Comparison of ENCODE assay signal across 9 cellular contexts in genomic region chr3:184716652-184717607, GRCh38. TPM values are rescaled to one million over a fixed set of nuclear protein-coding genes. Genes with fewer than 3 reads are reported as not detected.
A peak's percentile ranks its signal among the peaks of the same experiment; 100 is the strongest.
DNase-seq lines count a peak whose midpoint lies in the region; ATAC-seq and TF ChIP-seq lines count a peak whose summit lies in the region.
"Had no signal": no experiment of that assay in that cellular context is flagged by ENCODE, and none has a peak within 500 bp of the region (broad histone marks: within the 10 kb centered on the region; RNA-seq: fewer than 3 reads in every experiment).

No MANE protein-coding gene starts in this region.

- H3K27ac Mint-ChIP-seq in HFFc6: peak overlapping the region; percentile 69
- H3K27ac Mint-ChIP-seq: IgD-negative memory B cell had no signal

- no peaks in the 10 kb centered on the region; the same call in 1 of the 2 replicates for H3K27me3 Mint-ChIP-seq in HFFc6 (ENCODE audit: insufficient read depth)
- H3K27me3 Mint-ChIP-seq: IgD-negative memory B cell had no signal

- H3K4me1 Mint-ChIP-seq in HFFc6 (ENCODE audit: low read depth): peaks cover 35% of the 10 kb centered on the region

- no peak overlapping the region for H3K4me3 ChIP-seq in skeletal muscle tissue (ENCODE audit: low read length in 3 of 3)

- intact Hi-C loops in left cardiac atrium (cut with DNase I): no loop called here

- no peaks in the 10 kb centered on the region for H3K9me3 ChIP-seq in skeletal muscle tissue (ENCODE audit: control insufficient read depth in 3 of 3, low read length in 3 of 3)

- H3K9ac ChIP-seq in skeletal muscle tissue (ENCODE audit: low read depth in 1 of 3, low read length in 3 of 3): peak overlapping the region in 1 of 3 donors; percentile 45

- H3K36me3 Mint-ChIP-seq in HFFc6 (ENCODE audit: low read depth): no peaks in the 10 kb centered on the region
- H3K36me3 Mint-ChIP-seq: IgD-negative memory B cell had no signal

- peak overlapping the region; percentile 67 for H3K27ac ChIP-seq in skeletal muscle tissue (ENCODE audit: low read depth, low read length)

- no peaks in the 10 kb centered on the region for H3K36me3 ChIP-seq in skeletal muscle tissue (ENCODE audit: control insufficient read depth in 3 of 3, insufficient read depth in 3 of 3, low read length in 3 of 3)

- no peaks in the 10 kb centered on the region for H3K9me3 Mint-ChIP-seq in HFFc6
- H3K9me3 Mint-ChIP-seq: IgD-negative memory B cell had no signal

- peak; percentile 45 for DNase-seq in HFFc6
- peak; percentile 27 to 59 for DNase-seq in SHP77 (lab: John Stamatoyannopoulos, UW)
- DNase-seq in left cardiac atrium: no peak

- TF ChIP-seq CTCF in HFFc6 (IDR thresholded peaks at IDR 0.05): no peak

- H3K4me3 Mint-ChIP-seq in HFFc6: peak overlapping the region; percentile 37
- H3K4me3 Mint-ChIP-seq: IgD-negative memory B cell had no signal

- H3K4me1 ChIP-seq in skeletal muscle tissue (ENCODE audit: control insufficient read depth in 3 of 3, insufficient read depth in 3 of 3, low read length in 3 of 3): peaks cover 3 to 20% (median 16%) of the 10 kb centered on the region in 3 donors

- H3K27me3 ChIP-seq in skeletal muscle tissue (ENCODE audit: control insufficient read depth in 3 of 3, insufficient read depth in 3 of 3, low read length in 3 of 3): no peaks in the 10 kb centered on the region

- ATAC-seq in left cardiac atrium: peak; percentile 27 to 72
- no peak for ATAC-seq in GM19023 (IDR thresholded peaks at IDR 0.05; ENCODE audit: unreplicated experiment)
- ATAC-seq in HG03196 (IDR thresholded peaks at IDR 0.05; ENCODE audit: unreplicated experiment): no peak
- no peak for ATAC-seq in GM19324 (IDR thresholded peaks at IDR 0.05; ENCODE audit: low FRiP score, unreplicated experiment)
- ATAC-seq in GM21390 (IDR thresholded peaks at IDR 0.05; ENCODE audit: unreplicated experiment): no peak

RNA-seq across cellular contexts. Expression of gene MAGEF1, which starts 5.1 kb away (rescaled TPM):
- total RNA-seq in HFFc6 (2021; fragmentation: NEBNext Ultra II Directional; extraction: Animal tissue kit (Norgen Biotek cat#: 25700)): 10 to 100 TPM; 22.8 to 31.4 (median 23.4) TPM
- total RNA-seq in left cardiac atrium (10 to 100 TPM; 19.4 to 24.5 TPM), skeletal muscle tissue (36.0 TPM)

Comparison
In these comparisons a context has a peak if more than half of its experiments do, and no peak if none do; other contexts are left out.
1. ATAC-seq: peak in left cardiac atrium (2 of 2); none in GM19023 (single experiment), HG03196 (single experiment), GM19324 (single experiment) and GM21390 (single experiment).